ENCODE assay signal across 8 cellular contexts in genomic region chr12:5965950-5966383, GRCh38. TPM values are rescaled to one million over a fixed set of nuclear protein-coding genes. Genes with fewer than 3 reads are reported as not detected.
DNase-seq lines count a peak whose midpoint lies in the region; ATAC-seq, FAIRE-seq and TF ChIP-seq lines count a peak whose summit lies in the region.

No MANE protein-coding gene starts in this region.

- no TSS peak for BruUV-seq in endothelial cell of umbilical vein (replicated peaks; lab: Mats Ljungman, UMichigan)

- H3K4me2 ChIP-seq in endothelial cell of umbilical vein (ENCODE audit: insufficient read depth, low read length) = no peak overlapping the region

- CTCF ChIA-PET in endothelial cell of umbilical vein (lab: Charles Lee) = interaction anchor here (1.0 to 1.6 kb wide), 2 partner anchors 31 to 319 kb away, joined by 5 read pairs; no protein-coding TSS in a partner anchor

- ATAC-seq in mucosa of descending colon = peak; percentile 82
- ATAC-seq in GM19328 (IDR thresholded peaks at IDR 0.05; ENCODE audit: unreplicated experiment) = no peak

- FAIRE-seq in GM12892 (lab: Jason Lieb, UNC) (peak; percentile 9), endothelial cell of umbilical vein (lab: Jason Lieb, UNC) (no peak)

- dilution Hi-C loops in endothelial cell of umbilical vein (cut with MboI; ENCODE audit: extremely low pct_ligation_motif_present, low sequenced_read_pairs) = no loop called here

- TF ChIP-seq POLR2A in GM12892 (IDR thresholded peaks at IDR 0.05; ENCODE audit: low read depth, low read length) = no peak
- peak; percentile 36 for TF ChIP-seq POLR2A in endothelial cell of umbilical vein (IDR thresholded peaks at IDR 0.05; ENCODE audit: low read depth, low read length)

- H3K27me3 ChIP-seq in endothelial cell of umbilical vein (ENCODE audit: control insufficient read depth in 2 of 2, insufficient read depth in 2 of 2, low read length in 2 of 2) = no peaks in the 10 kb centered on the region

- DNase-seq in A172 (ENCODE audit: low spot score) (peak; percentile 23), GM12892 (ENCODE audit: insufficient read length) (peak; percentile 43), NCI-H2029 treated with DMSO at 0.1 percent for 48 hours (lab: John Stamatoyannopoulos, UW) (peak; percentile 1), endothelial cell of umbilical vein (ENCODE audit: low read depth, low spot score) (peak; percentile 44), mucosa of descending colon (peak in 2 of 3 donors; percentile 52 to 59), stromal cell of bone marrow (ENCODE audit: low read depth) (peak; percentile 32)
- peak; percentile 14 to 24 for DNase-seq in activated CD4-positive, alpha-beta T cell treated with anti-CD3 and anti-CD28 coated beads, Interleukin-2, amount 50 U/mL, for 4 hours

- no peak overlapping the region for H3K4me3 ChIP-seq in endothelial cell of umbilical vein (replicated peaks in 1 of 3; ENCODE audit: insufficient read depth in 1 of 3, low read depth in 1 of 3, low read length in 3 of 3)
- H3K4me3 ChIP-seq in mucosa of descending colon = no peak overlapping the region

- peaks cover 5% of the 10 kb centered on the region for H3K79me2 ChIP-seq in endothelial cell of umbilical vein (ENCODE audit: control insufficient read depth, insufficient read depth, low read length)

- H3K9me1 ChIP-seq in endothelial cell of umbilical vein (replicated peaks; ENCODE audit: control insufficient read depth, extremely low read depth, insufficient read depth, low read length) = no peaks in the 10 kb centered on the region

- H3K9ac ChIP-seq in endothelial cell of umbilical vein (replicated peaks; ENCODE audit: extremely low read depth, insufficient read depth, low read length) = no peak overlapping the region

- intact Hi-C loops in endothelial cell of umbilical vein (cut with micrococcal nuclease) = no loop called here
- intact Hi-C loops in mucosa of descending colon (cut with DNase I, micrococcal nuclease) = no loop called here

- H2AFZ ChIP-seq in endothelial cell of umbilical vein (ENCODE audit: low read depth, low read length) = no peak overlapping the region

- H3K36me3 ChIP-seq in endothelial cell of umbilical vein (ENCODE audit: control insufficient read depth in 2 of 2, extremely low read depth in 1 of 2, insufficient read depth in 2 of 2, low read length in 2 of 2) (peaks cover 37 to 64% of the 10 kb centered on the region in 2 experiments), mucosa of descending colon (ENCODE audit: low read depth) (no peaks in the 10 kb centered on the region)

- H3K4me1 ChIP-seq in endothelial cell of umbilical vein (ENCODE audit: control insufficient read depth, extremely low read depth, insufficient read depth, low read length) (peaks cover 4% of the 10 kb centered on the region), mucosa of descending colon (ENCODE audit: low read depth) (no peaks in the 10 kb centered on the region)

- H3K27ac ChIP-seq in endothelial cell of umbilical vein (ENCODE audit: insufficient read depth, low read depth, low read length) = no peak overlapping the region

- H4K20me1 ChIP-seq in endothelial cell of umbilical vein (replicated peaks; ENCODE audit: control insufficient read depth, extremely low read depth, insufficient read depth, low read length) = peaks cover 8% of the 10 kb centered on the region

- TF ChIP-seq CTCF in endothelial cell of umbilical vein (IDR thresholded peaks at IDR 0.05; ENCODE audit: extremely low read depth in 1 of 2, insufficient read depth in 1 of 2, low read depth in 1 of 2, low read length in 2 of 2) (peak; percentile 81 to 82), mucosa of descending colon (IDR thresholded peaks at IDR 0.05) (peak; percentile 72)

- POLR2A ChIA-PET in endothelial cell of umbilical vein (lab: Charles Lee) = no interaction called here

- H3K9me3 ChIP-seq in endothelial cell of umbilical vein (replicated peaks; ENCODE audit: control insufficient read depth, insufficient read depth, low read length) = no peaks in the 10 kb centered on the region
- no peaks in the 10 kb centered on the region for H3K9me3 ChIP-seq in mucosa of descending colon

TF ChIP-seq in endothelial cell of umbilical vein, 7 proteins besides CTCF, POLR2A, EP300 and RAD21:
- TF ChIP-seq FOS (IDR thresholded peaks at IDR 0.05; ENCODE audit: borderline replicate concordance, insufficient read depth, low read length) (no peak), GATA2 (IDR thresholded peaks at IDR 0.05; ENCODE audit: insufficient read depth, insufficient read length, low read depth, low read length) (no peak), JUN (IDR thresholded peaks at IDR 0.05; ENCODE audit: borderline replicate concordance, insufficient read depth, insufficient read length, low read depth) (no peak), POLR2AphosphoS5 (IDR thresholded peaks at IDR 0.05; ENCODE audit: insufficient read depth, low read depth, low read length) (peak; percentile 15)

RNA-seq across cellular contexts. Expression of gene ANO2, which starts 20.9 kb away (rescaled TPM):
- 2.1 and 2.7 TPM in 2 replicates for total RNA-seq in A172 (2014; rRNA removed; shearing (Covaris generic))
- polyA plus RNA-seq in GM12892 (2012; ENCODE audit: missing spikeins) = not detected
- total RNA-seq in endothelial cell of umbilical vein (51.6 and 65.0 TPM in 2 replicates), mucosa of descending colon (1 to 10 TPM in 2 of 3 donors, under 1 TPM in 1; 0.58 to 5.1 (median 3.1) TPM)
- 15.4 TPM in 2 replicates for polyA plus RNA-seq in endothelial cell of umbilical vein
- polyA plus RNA-seq in endothelial cell of umbilical vein (2011; cell fraction: cytosol; rRNA removed) = 11.2 and 17.6 TPM in 2 replicates
- polyA plus RNA-seq in endothelial cell of umbilical vein (2011; cell fraction: nucleus; rRNA removed) = 119 and 143 TPM in 2 replicates
- polyA plus RNA-seq in endothelial cell of umbilical vein (2012) = 8.2 and 12.8 TPM in 2 replicates
- polyA minus RNA-seq in endothelial cell of umbilical vein = 99.4 and 128 TPM in 2 replicates
- polyA minus RNA-seq in endothelial cell of umbilical vein (2011; cell fraction: cytosol; rRNA and poly(A)+ RNA removed) = 0.41 TPM
- polyA minus RNA-seq in endothelial cell of umbilical vein (2011; cell fraction: nucleus; rRNA and poly(A)+ RNA removed) = 240 and 297 TPM in 2 replicates

Comparison
In these comparisons a context has a peak if more than half of its experiments do, and no peak if none do; other contexts are left out.
1. DNase-seq: peak in every context shown above with its lines; median percentile 56 in mucosa of descending colon; 44 in endothelial cell of umbilical vein; 43 in GM12892; 32 in stromal cell of bone marrow; 23 in A172; 19 in activated CD4-positive, alpha-beta T cell treated with anti-CD3 and anti-CD28 coated beads, Interleukin-2, amount 50 U/mL, for 4 hours; 1 in NCI-H2029 treated with DMSO at 0.1 percent for 48 hours.